Comparison of ENCODE assay signal across 11 cellular contexts in the genomic region with DNA sequence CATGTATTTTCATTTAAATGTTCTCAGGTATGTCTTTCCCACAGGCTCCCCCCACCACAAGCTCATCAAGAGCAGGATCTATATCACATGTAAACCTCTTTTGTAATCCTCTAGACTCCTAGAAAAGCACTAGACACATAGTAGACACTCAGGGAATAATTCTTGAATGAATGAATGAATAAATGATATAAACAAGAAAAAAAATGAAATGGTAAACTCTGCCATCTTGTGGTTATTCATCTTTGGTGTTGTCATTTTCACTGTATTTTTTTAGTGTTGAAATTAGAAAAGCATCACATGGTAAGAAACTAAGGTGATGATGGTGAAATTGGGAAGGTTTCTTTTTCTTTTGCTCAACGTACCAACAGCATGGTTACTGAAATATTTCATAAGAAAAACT. TPM values are rescaled to one million over a fixed set of nuclear protein-coding genes. Genes with fewer than 3 reads are reported as not detected.
A peak's percentile ranks its signal among the peaks of the same experiment; 100 is the strongest.
DNase-seq lines count a peak whose midpoint lies in the region; ATAC-seq and TF ChIP-seq lines count a peak whose summit lies in the region.
"Had no signal": no experiment of that assay in that cellular context is flagged by ENCODE, and none has a peak within 500 bp of the region (broad histone marks: within the 10 kb centered on the region; RNA-seq: fewer than 3 reads in every experiment).

No MANE protein-coding gene starts in this region.

- intact Hi-C loops in A673 (cut with micrococcal nuclease; ENCODE audit: unreplicated experiment) (loop anchor here (1.0 kb wide), 1 partner anchor 166 kb away; no protein-coding TSS in a partner anchor), OCI-LY7 (cut with micrococcal nuclease; ENCODE audit: unreplicated experiment) (loop anchor here (1.0 to 5.0 kb wide), 2 partner anchors 108 to 150 kb away; no protein-coding TSS in a partner anchor)

- H3K4me2 ChIP-seq in OCI-LY7 (ENCODE audit: low read length): peak overlapping the region; percentile 42; the same call in 1 of the 2 replicates

- no peaks in the 10 kb centered on the region for H3K27me3 ChIP-seq in A673 (replicated peaks; ENCODE audit: insufficient read depth, low read depth, low read length, poor library complexity)
- H3K27me3 ChIP-seq: gastroesophageal sphincter had no signal

- POLR2A ChIA-PET in A673 (lab: Charles Lee; ENCODE audit: low non-redundant PET): no interaction called here
- POLR2A ChIA-PET in OCI-LY7 (lab: Charles Lee): interaction anchor here (0.6 to 1.3 kb wide), 6 partner anchors 60 to 163 kb away, joined by 3 to 5 read pairs (median 4); a partner anchor contains a TSS

- CTCF ChIA-PET in A673 (lab: Charles Lee): interaction anchor here (0.6 kb wide), 1 partner anchor 178 kb away, joined by 3 read pairs; no protein-coding TSS in a partner anchor
- CTCF ChIA-PET in OCI-LY7 (lab: Charles Lee; ENCODE audit: unreplicated experiment): interaction anchor here (0.9 to 1.2 kb wide), 3 partner anchors 10 to 178 kb away, joined by 3 to 4 read pairs (median 4); no protein-coding TSS in a partner anchor

- ATAC-seq in stimulated activated effector memory CD8-positive, alpha-beta T cell treated with anti-CD3 and anti-CD28 coated beads, Interleukin-12 subunit alpha, Interleukin-12 subunit beta, amount 100 ng/mL, for 72 hours: no peak
- ATAC-seq: gastroesophageal sphincter had no signal

- no peaks in the 10 kb centered on the region for H3K9me3 Mint-ChIP-seq in stimulated activated effector memory CD8-positive, alpha-beta T cell treated with anti-CD3 and anti-CD28 coated beads, Interleukin-12 subunit alpha, Interleukin-12 subunit beta, amount 100 ng/mL, for 72 hours

- DNase-seq in A673 (ENCODE audit: low spot score) (peak; percentile 25), G401 (ENCODE audit: low spot score) (peak; percentile 3), OCI-LY7 (ENCODE audit: low spot score) (peak; percentile 49), fibroblast of the conjunctiva (ENCODE audit: low read depth) (peak; percentile 8), anterior cingulate cortex (lab: John Stamatoyannopoulos, UW) (no peak), HK-2 (ENCODE audit: unreplicated experiment) (no peak)
- no peak for DNase-seq in stimulated activated effector memory CD8-positive, alpha-beta T cell treated with anti-CD3 and anti-CD28 coated beads, Interleukin-12 subunit alpha, Interleukin-12 subunit beta, amount 100 ng/mL, for 72 hours (ENCODE audit: low spot score in 2 of 2)
- no peak for DNase-seq in activated CD4-positive, CD25-positive, alpha-beta regulatory T cell treated with anti-CD3 and anti-CD28 coated beads, Interleukin-2, amount 50 U/mL, for 72 hours
- DNase-seq: NK-92 treated with Interleukin-12 subunit alpha and Interleukin-12 subunit beta, amount 100 ng/mL, for 24 hours had no signal

- peak; percentile 36; the same call in 1 of the 2 replicates for TF ChIP-seq CTCF in A673 (conservative IDR thresholded peaks at IDR 0.05; ENCODE audit: low read depth, low read length)
- peak; percentile 75 for TF ChIP-seq CTCF in OCI-LY7 (conservative IDR thresholded peaks at IDR 0.05; ENCODE audit: low read length)

- peak overlapping the region; percentile 67; the same call in 1 of the 2 replicates for H2AFZ ChIP-seq in OCI-LY7 (ENCODE audit: low read length)

- no peaks in the 10 kb centered on the region for H3K9me3 ChIP-seq in A673 (ENCODE audit: low read depth, low read length, poor library complexity, severe bottlenecking)
- H3K9me3 ChIP-seq in OCI-LY7 (ENCODE audit: low read length): no peaks in the 10 kb centered on the region
- H3K9me3 ChIP-seq: gastroesophageal sphincter, thoracic aorta had no signal

- no peaks in the 10 kb centered on the region for H3K79me2 ChIP-seq in OCI-LY7 (ENCODE audit: insufficient read depth, low read depth, low read length)

- peaks cover 6% of the 10 kb centered on the region for H3K4me1 Mint-ChIP-seq in stimulated activated effector memory CD8-positive, alpha-beta T cell treated with anti-CD3 and anti-CD28 coated beads, Interleukin-12 subunit alpha, Interleukin-12 subunit beta, amount 100 ng/mL, for 72 hours

- in situ Hi-C loops in G401 (cut with HindIII; ENCODE audit: low sequenced_read_pairs): no loop called here

- no peak overlapping the region for H3K4me3 Mint-ChIP-seq in stimulated activated effector memory CD8-positive, alpha-beta T cell treated with anti-CD3 and anti-CD28 coated beads, Interleukin-12 subunit alpha, Interleukin-12 subunit beta, amount 100 ng/mL, for 72 hours

- BruUV-seq in A673 (replicated peaks; lab: Mats Ljungman, UMichigan) (no TSS peak), OCI-LY7 (replicated peaks; lab: Mats Ljungman, UMichigan) (no TSS peak)

- H3K9me2 ChIP-seq in OCI-LY7 (ENCODE audit: insufficient read depth, low read length): no peaks in the 10 kb centered on the region

- H4K20me1 ChIP-seq in OCI-LY7 (ENCODE audit: insufficient read depth, low read length): no peaks in the 10 kb centered on the region

- H3K27ac ChIP-seq in A673 (ENCODE audit: low read depth, low read length, poor library complexity, severe bottlenecking) (no peak overlapping the region), OCI-LY7 (ENCODE audit: low read depth, low read length, poor library complexity, severe bottlenecking) (no peak overlapping the region)
- H3K27ac ChIP-seq: gastroesophageal sphincter, thoracic aorta had no signal

- no peak overlapping the region for H3K4me3 ChIP-seq in A673 (ENCODE audit: low read depth, low read length, poor library complexity, severe bottlenecking)
- H3K4me3 ChIP-seq in OCI-LY7 (ENCODE audit: low read depth, low read length, poor library complexity, severe bottlenecking): no peak overlapping the region
- H3K4me3 ChIP-seq: gastroesophageal sphincter, thoracic aorta had no signal

- H3K36me3 Mint-ChIP-seq in stimulated activated effector memory CD8-positive, alpha-beta T cell treated with anti-CD3 and anti-CD28 coated beads, Interleukin-12 subunit alpha, Interleukin-12 subunit beta, amount 100 ng/mL, for 72 hours: no peaks in the 10 kb centered on the region

- H3K4me1 ChIP-seq in A673 (ENCODE audit: insufficient read depth, low read length, poor library complexity, severe bottlenecking): no peaks in the 10 kb centered on the region
- H3K4me1 ChIP-seq in OCI-LY7 (ENCODE audit: insufficient read depth, low read length, poor library complexity, severe bottlenecking): no peaks in the 10 kb centered on the region
- H3K4me1 ChIP-seq: gastroesophageal sphincter had no signal

- no peak overlapping the region for H3K27ac Mint-ChIP-seq in stimulated activated effector memory CD8-positive, alpha-beta T cell treated with anti-CD3 and anti-CD28 coated beads, Interleukin-12 subunit alpha, Interleukin-12 subunit beta, amount 100 ng/mL, for 72 hours

- no peaks in the 10 kb centered on the region for H3K36me3 ChIP-seq in A673 (ENCODE audit: insufficient read depth, low read length, poor library complexity, severe bottlenecking)
- H3K36me3 ChIP-seq in OCI-LY7 (ENCODE audit: insufficient read depth, low read length): no peaks in the 10 kb centered on the region
- H3K36me3 ChIP-seq: gastroesophageal sphincter, thoracic aorta had no signal

RNA-seq across cellular contexts. Expression of a gene that starts 34.2 kb away (rescaled TPM):
- 9.5 and 10.2 TPM in 2 replicates for total RNA-seq in A673 (2021)
- 20.0 and 21.4 TPM in 2 replicates for total RNA-seq in G401 (2014; rRNA removed; shearing (Covaris generic))
- 16.5 and 16.8 TPM in 2 replicates for total RNA-seq in OCI-LY7 (2014; rRNA removed; shearing (Covaris generic))
- 10.9 and 11.8 TPM in 2 replicates for total RNA-seq in OCI-LY7 (2022)

Comparison
In these comparisons a context has a peak if more than half of its experiments do, and no peak if none do; other contexts are left out.
1. DNase-seq: peak in A673 (single experiment), G401 (single experiment), OCI-LY7 (single experiment) and fibroblast of the conjunctiva (single experiment); none in stimulated activated effector memory CD8-positive, alpha-beta T cell treated with anti-CD3 and anti-CD28 coated beads, Interleukin-12 subunit alpha, Interleukin-12 subunit beta, amount 100 ng/mL, for 72 hours (0 of 2), anterior cingulate cortex (0 of 58), activated CD4-positive, CD25-positive, alpha-beta regulatory T cell treated with anti-CD3 and anti-CD28 coated beads, Interleukin-2, amount 50 U/mL, for 72 hours (single experiment) and HK-2 (single experiment).